ENCODE assay signal across 1 cellular context in the genomic region with DNA sequence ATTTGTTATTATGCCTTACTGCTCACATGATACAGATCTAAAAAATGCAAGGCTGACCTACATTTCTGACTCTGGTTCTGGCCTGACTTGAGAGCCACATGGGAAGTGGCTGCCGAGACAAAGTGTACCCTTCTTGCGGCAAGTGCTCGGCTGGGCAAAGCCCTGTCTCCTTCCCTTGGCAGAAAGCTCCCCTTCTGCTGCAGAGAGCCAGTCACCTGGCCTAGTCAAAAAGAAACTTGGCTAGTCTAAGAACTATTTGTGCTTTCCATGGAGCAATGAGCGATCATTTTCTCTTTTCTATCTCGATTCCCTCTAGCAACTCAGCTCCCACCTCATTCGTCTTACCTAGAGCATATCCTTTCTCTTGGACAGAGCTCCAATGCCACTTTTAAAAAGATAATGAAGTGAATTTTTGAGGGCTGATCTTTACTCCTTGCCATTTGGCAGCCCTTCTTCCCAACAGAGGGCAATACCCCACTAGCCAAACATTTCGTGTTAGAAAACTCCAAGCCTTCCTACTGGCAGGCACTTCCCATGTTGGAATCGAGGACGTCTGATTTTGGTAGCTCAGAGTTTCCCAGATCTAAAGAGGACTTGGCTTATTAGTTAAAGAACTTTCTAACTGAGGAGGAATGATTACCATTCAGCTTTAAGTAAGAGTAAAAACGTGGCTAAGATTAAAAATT.
TF ChIP-seq lines count a peak whose summit lies in the region.

No MANE protein-coding gene starts in this region.

TF ChIP-seq in H1, 55 proteins besides CTCF, POLR2A, EP300 and RAD21 (continued from another document):
- TF ChIP-seq, protein P1, sequence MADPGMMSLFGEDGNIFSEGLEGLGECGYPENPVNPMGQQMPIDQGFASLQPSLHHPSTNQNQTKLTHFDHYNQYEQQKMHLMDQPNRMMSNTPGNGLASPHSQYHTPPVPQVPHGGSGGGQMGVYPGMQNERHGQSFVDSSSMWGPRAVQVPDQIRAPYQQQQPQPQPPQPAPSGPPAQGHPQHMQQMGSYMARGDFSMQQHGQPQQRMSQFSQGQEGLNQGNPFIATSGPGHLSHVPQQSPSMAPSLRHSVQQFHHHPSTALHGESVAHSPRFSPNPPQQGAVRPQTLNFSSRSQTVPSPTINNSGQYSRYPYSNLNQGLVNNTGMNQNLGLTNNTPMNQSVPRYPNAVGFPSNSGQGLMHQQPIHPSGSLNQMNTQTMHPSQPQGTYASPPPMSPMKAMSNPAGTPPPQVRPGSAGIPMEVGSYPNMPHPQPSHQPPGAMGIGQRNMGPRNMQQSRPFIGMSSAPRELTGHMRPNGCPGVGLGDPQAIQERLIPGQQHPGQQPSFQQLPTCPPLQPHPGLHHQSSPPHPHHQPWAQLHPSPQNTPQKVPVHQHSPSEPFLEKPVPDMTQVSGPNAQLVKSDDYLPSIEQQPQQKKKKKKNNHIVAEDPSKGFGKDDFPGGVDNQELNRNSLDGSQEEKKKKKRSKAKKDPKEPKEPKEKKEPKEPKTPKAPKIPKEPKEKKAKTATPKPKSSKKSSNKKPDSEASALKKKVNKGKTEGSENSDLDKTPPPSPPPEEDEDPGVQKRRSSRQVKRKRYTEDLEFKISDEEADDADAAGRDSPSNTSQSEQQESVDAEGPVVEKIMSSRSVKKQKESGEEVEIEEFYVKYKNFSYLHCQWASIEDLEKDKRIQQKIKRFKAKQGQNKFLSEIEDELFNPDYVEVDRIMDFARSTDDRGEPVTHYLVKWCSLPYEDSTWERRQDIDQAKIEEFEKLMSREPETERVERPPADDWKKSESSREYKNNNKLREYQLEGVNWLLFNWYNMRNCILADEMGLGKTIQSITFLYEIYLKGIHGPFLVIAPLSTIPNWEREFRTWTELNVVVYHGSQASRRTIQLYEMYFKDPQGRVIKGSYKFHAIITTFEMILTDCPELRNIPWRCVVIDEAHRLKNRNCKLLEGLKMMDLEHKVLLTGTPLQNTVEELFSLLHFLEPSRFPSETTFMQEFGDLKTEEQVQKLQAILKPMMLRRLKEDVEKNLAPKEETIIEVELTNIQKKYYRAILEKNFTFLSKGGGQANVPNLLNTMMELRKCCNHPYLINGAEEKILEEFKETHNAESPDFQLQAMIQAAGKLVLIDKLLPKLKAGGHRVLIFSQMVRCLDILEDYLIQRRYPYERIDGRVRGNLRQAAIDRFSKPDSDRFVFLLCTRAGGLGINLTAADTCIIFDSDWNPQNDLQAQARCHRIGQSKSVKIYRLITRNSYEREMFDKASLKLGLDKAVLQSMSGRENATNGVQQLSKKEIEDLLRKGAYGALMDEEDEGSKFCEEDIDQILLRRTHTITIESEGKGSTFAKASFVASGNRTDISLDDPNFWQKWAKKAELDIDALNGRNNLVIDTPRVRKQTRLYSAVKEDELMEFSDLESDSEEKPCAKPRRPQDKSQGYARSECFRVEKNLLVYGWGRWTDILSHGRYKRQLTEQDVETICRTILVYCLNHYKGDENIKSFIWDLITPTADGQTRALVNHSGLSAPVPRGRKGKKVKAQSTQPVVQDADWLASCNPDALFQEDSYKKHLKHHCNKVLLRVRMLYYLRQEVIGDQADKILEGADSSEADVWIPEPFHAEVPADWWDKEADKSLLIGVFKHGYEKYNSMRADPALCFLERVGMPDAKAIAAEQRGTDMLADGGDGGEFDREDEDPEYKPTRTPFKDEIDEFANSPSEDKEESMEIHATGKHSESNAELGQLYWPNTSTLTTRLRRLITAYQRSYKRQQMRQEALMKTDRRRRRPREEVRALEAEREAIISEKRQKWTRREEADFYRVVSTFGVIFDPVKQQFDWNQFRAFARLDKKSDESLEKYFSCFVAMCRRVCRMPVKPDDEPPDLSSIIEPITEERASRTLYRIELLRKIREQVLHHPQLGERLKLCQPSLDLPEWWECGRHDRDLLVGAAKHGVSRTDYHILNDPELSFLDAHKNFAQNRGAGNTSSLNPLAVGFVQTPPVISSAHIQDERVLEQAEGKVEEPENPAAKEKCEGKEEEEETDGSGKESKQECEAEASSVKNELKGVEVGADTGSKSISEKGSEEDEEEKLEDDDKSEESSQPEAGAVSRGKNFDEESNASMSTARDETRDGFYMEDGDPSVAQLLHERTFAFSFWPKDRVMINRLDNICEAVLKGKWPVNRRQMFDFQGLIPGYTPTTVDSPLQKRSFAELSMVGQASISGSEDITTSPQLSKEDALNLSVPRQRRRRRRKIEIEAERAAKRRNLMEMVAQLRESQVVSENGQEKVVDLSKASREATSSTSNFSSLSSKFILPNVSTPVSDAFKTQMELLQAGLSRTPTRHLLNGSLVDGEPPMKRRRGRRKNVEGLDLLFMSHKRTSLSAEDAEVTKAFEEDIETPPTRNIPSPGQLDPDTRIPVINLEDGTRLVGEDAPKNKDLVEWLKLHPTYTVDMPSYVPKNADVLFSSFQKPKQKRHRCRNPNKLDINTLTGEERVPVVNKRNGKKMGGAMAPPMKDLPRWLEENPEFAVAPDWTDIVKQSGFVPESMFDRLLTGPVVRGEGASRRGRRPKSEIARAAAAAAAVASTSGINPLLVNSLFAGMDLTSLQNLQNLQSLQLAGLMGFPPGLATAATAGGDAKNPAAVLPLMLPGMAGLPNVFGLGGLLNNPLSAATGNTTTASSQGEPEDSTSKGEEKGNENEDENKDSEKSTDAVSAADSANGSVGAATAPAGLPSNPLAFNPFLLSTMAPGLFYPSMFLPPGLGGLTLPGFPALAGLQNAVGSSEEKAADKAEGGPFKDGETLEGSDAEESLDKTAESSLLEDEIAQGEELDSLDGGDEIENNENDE (IDR thresholded peaks at IDR 0.05; ENCODE audit: insufficient replicate concordance, low read length), result no peak
- no peak for TF ChIP-seq POLR2AphosphoS5 (IDR thresholded peaks at IDR 0.05; ENCODE audit: low read depth, low read length)
- no peak for TF ChIP-seq TAF1 (IDR thresholded peaks at IDR 0.05; ENCODE audit: low read depth, low read length)
- TF ChIP-seq CBX8 (IDR thresholded peaks at IDR 0.05; ENCODE audit: borderline replicate concordance, low read depth, low read length), result no peak
- TF ChIP-seq SUZ12 (IDR thresholded peaks at IDR 0.05; ENCODE audit: low read length), result no peak
- TF ChIP-seq TBP (IDR thresholded peaks at IDR 0.05; ENCODE audit: low read depth, low read length), result no peak
- TF ChIP-seq SIRT6 (IDR thresholded peaks at IDR 0.05; ENCODE audit: low read length), result no peak
- TF ChIP-seq RXRA (IDR thresholded peaks at IDR 0.05; ENCODE audit: insufficient read depth, low read depth, low read length), result no peak
- TF ChIP-seq KDM1A (IDR thresholded peaks at IDR 0.05; ENCODE audit: borderline replicate concordance, low read length), result no peak
- no peak for TF ChIP-seq NANOG (IDR thresholded peaks at IDR 0.05; ENCODE audit: insufficient read depth, low read depth, low read length, poor library complexity, severe bottlenecking)
- TF ChIP-seq EGR1 (IDR thresholded peaks at IDR 0.05; ENCODE audit: borderline replicate concordance, low read depth, low read length), result no peak
- TF ChIP-seq SRF (IDR thresholded peaks at IDR 0.05; ENCODE audit: low read depth, low read length), result no peak
- no peak for TF ChIP-seq BACH1 (IDR thresholded peaks at IDR 0.05; ENCODE audit: low read length)
- TF ChIP-seq BRCA1 (IDR thresholded peaks at IDR 0.05; ENCODE audit: low read depth, low read length), result no peak
- TF ChIP-seq GABPA (IDR thresholded peaks at IDR 0.05; ENCODE audit: borderline replicate concordance, insufficient read depth, low read length), result no peak
- TF ChIP-seq TEAD4 (IDR thresholded peaks at IDR 0.05; ENCODE audit: low read depth, low read length), result no peak
